ENCODE assay signal across 11 cellular contexts in genomic region chr21:37075214-37075770, GRCh38. TPM values are rescaled to one million over a fixed set of nuclear protein-coding genes. Genes with fewer than 3 reads are reported as not detected.
DNase-seq lines count a peak whose midpoint lies in the region; ATAC-seq, FAIRE-seq and TF ChIP-seq lines count a peak whose summit lies in the region.
"Had no signal": no experiment of that assay in that cellular context is flagged by ENCODE, and none has a peak within 500 bp of the region (broad histone marks: within the 10 kb centered on the region; RNA-seq: fewer than 3 reads in every experiment).

No MANE protein-coding gene starts in this region.

- H3K27me3 ChIP-seq in Karpas-422 (ENCODE audit: low read length), result no peaks in the 10 kb centered on the region
- H3K27me3 ChIP-seq in K562 (ENCODE audit: control insufficient read depth in 2 of 2, insufficient read depth in 2 of 2, low read length in 2 of 2), result no peaks in the 10 kb centered on the region
- peaks cover 23% of the 10 kb centered on the region for H3K27me3 ChIP-seq in neural progenitor cell

- no peak for TF ChIP-seq RAD21 in K562 (CRISPR knock-in tag; conservative IDR thresholded peaks at IDR 0.05 in 1 of 2, IDR thresholded peaks at IDR 0.05 in 1 of 2)

- peaks cover 34% of the 10 kb centered on the region for H3K4me1 Mint-ChIP-seq in T-helper 2 cell treated with Interferon-gamma antibody and Interleukin-4, amounts not matched to agents 5 μg/mL and 100 μg/mL, for 36 hours (ENCODE audit: low read depth)
- peaks cover 33% of the 10 kb centered on the region for H3K4me1 Mint-ChIP-seq in neural progenitor cell

- TF ChIP-seq CTCF in K562 (IDR thresholded peaks at IDR 0.05 in 2 of 3, conservative IDR thresholded peaks at IDR 0.05 in 1 of 3; ENCODE audit: insufficient read depth in 2 of 3, low read depth in 1 of 3, low read length in 3 of 3) (no peak), neural progenitor cell (IDR thresholded peaks at IDR 0.05) (no peak)

- CTCF ChIA-PET in K562 (lab: Yijun Ruan, JAX; ENCODE audit: low intra/inter-chr PET ratio), result no interaction called here

- H3K27me3 Mint-ChIP-seq in T-helper 2 cell treated with Interferon-gamma antibody and Interleukin-4, amounts not matched to agents 5 μg/mL and 100 μg/mL, for 36 hours (ENCODE audit: low read depth), result no peaks in the 10 kb centered on the region
- peaks cover 9% of the 10 kb centered on the region for H3K27me3 Mint-ChIP-seq in neural progenitor cell (ENCODE audit: insufficient read depth, low read depth)

- DNase-seq in T-helper 2 cell treated with Interferon-gamma antibody and Interleukin-4, amounts not matched to agents 5 μg/mL and 100 μg/mL, for 36 hours (ENCODE audit: low spot score), result no peak
- DNase-seq in T-helper 2 cell (no peak), Karpas-422 (no peak), K562 (ENCODE audit: extremely low read depth in 1 of 4, low spot score in 3 of 4) (no peak), neural progenitor cell (ENCODE audit: low spot score) (no peak), GM12892 (ENCODE audit: insufficient read length) (no peak), ecto neural progenitor cell (ENCODE audit: low spot score) (no peak)
- DNase-seq in activated effector memory CD4-positive, alpha-beta T cell treated with anti-CD3 and anti-CD28 coated beads, Interleukin-2, amount 50 U/mL, for 16 hours, result no peak
- DNase-seq: activated gamma-delta T cell, hypothalamus, midbrain had no signal

- no peaks in the 10 kb centered on the region for H3K9me3 Mint-ChIP-seq in T-helper 2 cell treated with Interferon-gamma antibody and Interleukin-4, amounts not matched to agents 5 μg/mL and 100 μg/mL, for 36 hours
- H3K9me3 Mint-ChIP-seq in neural progenitor cell, result peaks cover 29% of the 10 kb centered on the region

- H3K9me3 ChIP-seq in Karpas-422 (ENCODE audit: low read length), result no peaks in the 10 kb centered on the region
- H3K9me3 ChIP-seq in K562 (replicated peaks; ENCODE audit: control insufficient read depth, insufficient read depth, low read depth, low read length), result no peaks in the 10 kb centered on the region
- no peaks in the 10 kb centered on the region for H3K9me3 ChIP-seq in neural progenitor cell (ENCODE audit: low read depth)

- H4K20me1 ChIP-seq in Karpas-422 (ENCODE audit: insufficient read depth, low read depth, low read length) (peaks cover 11% of the 10 kb centered on the region), K562 (replicated peaks; ENCODE audit: control insufficient read depth, insufficient read depth, low read length) (peaks cover 10% of the 10 kb centered on the region; the same call in 1 of the 2 replicates), neural progenitor cell (ENCODE audit: low read depth) (peaks cover 23% of the 10 kb centered on the region)

- POLR2A ChIA-PET in K562 (lab: Yijun Ruan, JAX), result interaction anchor here (1.3 kb wide), 1 partner anchor 104 kb away, joined by 3 read pairs; no protein-coding TSS in a partner anchor

- no peak for TF ChIP-seq EP300 in K562 (IDR thresholded peaks at IDR 0.05; ENCODE audit: low read length)

- ATAC-seq in K562, result no peak

- no peak overlapping the region for H2AFZ ChIP-seq in Karpas-422 (ENCODE audit: low read length)
- no peak overlapping the region for H2AFZ ChIP-seq in K562 (ENCODE audit: low read depth, low read length)
- H2AFZ ChIP-seq in neural progenitor cell (replicated peaks), result no peak overlapping the region

- H3F3A ChIP-seq in neural progenitor cell (ENCODE audit: low read depth), result peaks cover 34% of the 10 kb centered on the region

- peak overlapping the region; percentile 54 for H3K27ac ChIP-seq in Karpas-422 (ENCODE audit: low read length)
- no peak overlapping the region for H3K27ac ChIP-seq in K562 (ENCODE audit: extremely low read depth, low read depth, low read length)
- no peak overlapping the region for H3K27ac ChIP-seq in neural progenitor cell

- no peaks in the 10 kb centered on the region for H3K9me1 ChIP-seq in K562 (ENCODE audit: control insufficient read depth, insufficient read depth, low read length)

- H3K4me2 ChIP-seq in Karpas-422 (ENCODE audit: low read depth, low read length, poor library complexity, severe bottlenecking) (peak overlapping the region; percentile 90), K562 (ENCODE audit: insufficient read depth, low read length) (peak overlapping the region; percentile 4; the same call in 1 of the 2 replicates), neural progenitor cell (no peak overlapping the region)

- no peak overlapping the region for H3K27ac Mint-ChIP-seq in T-helper 2 cell treated with Interferon-gamma antibody and Interleukin-4, amounts not matched to agents 5 μg/mL and 100 μg/mL, for 36 hours
- H3K27ac Mint-ChIP-seq in neural progenitor cell, result no peak overlapping the region

- H3K79me2 ChIP-seq in Karpas-422 (ENCODE audit: low read length) (peaks cover 96% of the 10 kb centered on the region), K562 (ENCODE audit: control insufficient read depth, insufficient read depth, low read length) (peaks cover 85% of the 10 kb centered on the region), neural progenitor cell (ENCODE audit: low read depth) (peaks cover 67% of the 10 kb centered on the region)

- peaks cover 66% of the 10 kb centered on the region for H3K4me1 ChIP-seq in Karpas-422 (ENCODE audit: low read length)
- peaks cover 15 to 26% of the 10 kb centered on the region in 2 experiments; a peak in 4 of 5 replicates for H3K4me1 ChIP-seq in K562 (replicated peaks in 1 of 2; ENCODE audit: control insufficient read depth in 2 of 2, insufficient read depth in 2 of 2, low read length in 2 of 2)
- H3K4me1 ChIP-seq in neural progenitor cell, result peaks cover 25% of the 10 kb centered on the region

- TSS peak; percentile 36 for BruUV-seq in K562 (replicated peaks; lab: Mats Ljungman, UMichigan)

- H3K9ac ChIP-seq in Karpas-422 (ENCODE audit: low read length) (peak overlapping the region; percentile 91; the same call in 1 of the 2 replicates), K562 (ENCODE audit: insufficient read depth in 1 of 2, low read depth in 2 of 2, low read length in 2 of 2) (peak overlapping the region in 1 of 2 experiments; percentile 1; a peak in 1 of 4 replicates), neural progenitor cell (no peak overlapping the region)

- 45% methylated on average over 4 of the region's 4 CpGs for WGBS in K562 (ENCODE audit: insufficient coverage, low coverage, missing lambda C conversion rate)

- FAIRE-seq in K562 (lab: Jason Lieb, UNC), result no peak
- no peak for FAIRE-seq in GM12892 (lab: Jason Lieb, UNC)

- H3K4me3 Mint-ChIP-seq in T-helper 2 cell treated with Interferon-gamma antibody and Interleukin-4, amounts not matched to agents 5 μg/mL and 100 μg/mL, for 36 hours, result peak overlapping the region; percentile 21
- H3K4me3 Mint-ChIP-seq in neural progenitor cell, result peak overlapping the region; percentile 96

- intact Hi-C loops in K562 (cut with micrococcal nuclease), result loop anchor here (5.0 kb wide), 1 partner anchor 58 kb away; no protein-coding TSS in a partner anchor

- peaks cover 9% of the 10 kb centered on the region for H3K36me3 Mint-ChIP-seq in T-helper 2 cell treated with Interferon-gamma antibody and Interleukin-4, amounts not matched to agents 5 μg/mL and 100 μg/mL, for 36 hours (ENCODE audit: low read depth)
- H3K36me3 Mint-ChIP-seq in neural progenitor cell, result peaks cover 22% of the 10 kb centered on the region

- no peaks in the 10 kb centered on the region for H3K36me3 ChIP-seq in Karpas-422 (ENCODE audit: insufficient read depth, low read length)
- 0 out of 3 replicates have a peak, but pooled peaks cover 7% of the 10 kb centered on the region for H3K36me3 ChIP-seq in K562 (ENCODE audit: control insufficient read depth, insufficient read depth, low read length)
- H3K36me3 ChIP-seq in neural progenitor cell, result no peaks in the 10 kb centered on the region

- no peaks in the 10 kb centered on the region for H3K9me2 ChIP-seq in Karpas-422 (replicated peaks; ENCODE audit: insufficient read depth, low read length)

- TF ChIP-seq POLR2A in K562 (conservative IDR thresholded peaks at IDR 0.05) (no peak), GM12892 (IDR thresholded peaks at IDR 0.05; ENCODE audit: low read depth, low read length) (no peak)

- peak overlapping the region; percentile 96 for H3K4me3 ChIP-seq in Karpas-422 (ENCODE audit: low read length)
- H3K4me3 ChIP-seq in K562, result no peak overlapping the region
- no peak overlapping the region for H3K4me3 ChIP-seq in neural progenitor cell

- in situ Hi-C loops in K562 (cut with MboI), result no loop called here

RNA-seq across cellular contexts. Expression of gene TTC3, which starts 2.2 kb away (rescaled TPM):
- total RNA-seq in Karpas-422 (2014; rRNA removed; shearing (Covaris generic); ENCODE audit: low replicate concordance), result 204 and 298 TPM in 2 replicates
- 68.3 and 340 TPM in 2 replicates for total RNA-seq in K562 (2011; cell fraction: chromatin; rRNA removed; ENCODE audit: low replicate concordance)
- 36.7 and 62.0 TPM in 2 replicates for total RNA-seq in K562 (2011; cell fraction: nucleolus; rRNA removed)
- 111 and 148 TPM in 2 replicates for total RNA-seq in K562 (2011; cell fraction: nucleoplasm; rRNA removed)
- 92.0 and 120 TPM in 2 replicates for total RNA-seq in K562 (2014; rRNA removed)
- 76.9 and 79.7 TPM in 2 replicates for total RNA-seq in K562 (2014; rRNA removed; fragmentation: Illumina TruSeq; extraction: Trizol)
- 78.7 and 84.1 TPM in 2 replicates for total RNA-seq in K562 (2015; rRNA removed; fragmentation: Illumina TruSeq; extraction: Trizol)
- 70.2 and 72.3 TPM in 2 replicates for total RNA-seq in K562 (2021)
- 50.9 and 55.2 TPM in 2 replicates for polyA plus RNA-seq in K562 (2011; rRNA removed)
- polyA plus RNA-seq in K562 (2011; cell fraction: cytosol; rRNA removed), result 23.6 and 27.3 TPM in 2 replicates
- polyA plus RNA-seq in K562 (2011; cell fraction: nucleus; rRNA removed), result 76.0 and 95.6 TPM in 2 replicates
- 39.0 and 63.6 TPM in 2 replicates for polyA plus RNA-seq in K562 (2012)
- 55.2 and 59.5 TPM in 2 replicates for polyA plus RNA-seq in K562 (2014; fragmentation: Illumina TruSeq; extraction: Trizol)
- polyA plus RNA-seq in K562 (2014; fragmentation: Nextera tagmentation; extraction: Ambion mirVana), result 10 to 100 TPM; 17.5 to 20.2 TPM
- polyA plus RNA-seq in K562 (2014; rRNA removed), result 43.8 and 45.5 TPM in 2 replicates
- 113 and 162 TPM in 2 replicates for polyA minus RNA-seq in K562 (2011; rRNA and poly(A)+ RNA removed)
- 61.4 and 64.4 TPM in 2 replicates for polyA minus RNA-seq in K562 (2011; cell fraction: cytosol; rRNA and poly(A)+ RNA removed)
- polyA minus RNA-seq in K562 (2011; cell fraction: nucleus; rRNA and poly(A)+ RNA removed), result 81.3 and 164 TPM in 2 replicates
- 116 and 135 TPM in 2 replicates for total RNA-seq in neural progenitor cell (ENCODE audit: low replicate concordance)
- 61.4 TPM for polyA plus RNA-seq in GM12892 (2012; ENCODE audit: missing spikeins)

RNA-seq across cellular contexts. Expression of gene PIGP, which starts 2.4 kb away (rescaled TPM):
- 17.1 and 63.1 TPM in 2 replicates for total RNA-seq in Karpas-422 (2014; rRNA removed; shearing (Covaris generic); ENCODE audit: low replicate concordance)
- total RNA-seq in K562 (2011; cell fraction: chromatin; rRNA removed; ENCODE audit: low replicate concordance), result 14.7 and 23.3 TPM in 2 replicates
- total RNA-seq in K562 (2011; cell fraction: nucleolus; rRNA removed), result 11.3 and 13.5 TPM in 2 replicates
- 22.6 and 23.7 TPM in 2 replicates for total RNA-seq in K562 (2011; cell fraction: nucleoplasm; rRNA removed)
- total RNA-seq in K562 (2014; rRNA removed) (18.3 and 23.3 TPM in 2 replicates), K562 (2014; rRNA removed; fragmentation: Illumina TruSeq; extraction: Trizol) (33.9 and 41.4 TPM in 2 replicates), K562 (2015; rRNA removed; fragmentation: Illumina TruSeq; extraction: Trizol) (28.6 and 35.6 TPM in 2 replicates), K562 (2021) (26.3 and 33.2 TPM in 2 replicates), neural progenitor cell (ENCODE audit: low replicate concordance) (10.1 and 25.8 TPM in 2 replicates)
- polyA plus RNA-seq in K562 (2011; rRNA removed) (61.5 and 72.1 TPM in 2 replicates), K562 (2014; fragmentation: Illumina TruSeq; extraction: Trizol) (40.8 and 50.0 TPM in 2 replicates), K562 (2014; fragmentation: Nextera tagmentation; extraction: Ambion mirVana) (100 to 1,000 TPM; 108 to 122 TPM), K562 (2014; rRNA removed) (25.7 and 36.0 TPM in 2 replicates)
- polyA plus RNA-seq in K562 (2011; cell fraction: cytosol; rRNA removed), result 19.3 and 44.8 TPM in 2 replicates
- polyA plus RNA-seq in K562 (2011; cell fraction: nucleus; rRNA removed), result 16.6 and 25.9 TPM in 2 replicates
- 35.4 and 65.1 TPM in 2 replicates for polyA plus RNA-seq in K562 (2012)
- polyA minus RNA-seq in K562 (2011; rRNA and poly(A)+ RNA removed), result 20.4 and 27.9 TPM in 2 replicates
- 6.1 and 13.9 TPM in 2 replicates for polyA minus RNA-seq in K562 (2011; cell fraction: cytosol; rRNA and poly(A)+ RNA removed)
- 9.2 and 12.9 TPM in 2 replicates for polyA minus RNA-seq in K562 (2011; cell fraction: nucleus; rRNA and poly(A)+ RNA removed)
- 26.0 TPM for polyA plus RNA-seq in GM12892 (2012; ENCODE audit: missing spikeins)
